ENCODE assay signal across 8 cellular contexts in the genomic region with DNA sequence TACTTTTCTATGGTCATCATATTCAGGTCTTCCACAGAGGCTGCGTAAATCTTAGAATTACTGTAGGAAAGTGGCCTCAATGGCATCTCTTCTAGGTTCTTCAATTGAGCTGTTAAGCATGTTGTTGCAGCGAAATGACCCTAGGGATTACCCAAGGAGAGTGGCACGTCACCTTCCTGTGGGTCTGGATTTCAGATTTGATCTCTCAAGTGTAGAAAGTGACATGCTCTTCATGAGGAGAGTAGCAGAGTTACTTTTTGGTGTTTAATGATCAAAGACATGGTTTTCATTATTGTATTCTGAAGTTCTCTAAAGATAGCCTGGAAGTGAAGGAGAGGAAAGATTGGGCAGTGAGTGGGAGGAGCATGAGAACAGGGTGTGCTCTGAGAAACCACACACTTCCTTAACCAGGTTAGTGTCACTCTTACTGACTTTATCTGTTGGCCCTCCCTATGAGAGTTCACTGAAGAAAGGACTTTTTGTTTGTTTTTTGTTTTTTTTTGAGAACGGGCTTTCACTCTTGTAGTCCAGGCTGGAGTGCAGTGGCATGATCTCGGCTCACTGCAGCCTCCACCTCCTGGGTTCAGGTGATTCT.
DNase-seq lines count a peak whose midpoint lies in the region; ATAC-seq, FAIRE-seq and TF ChIP-seq lines count a peak whose summit lies in the region.

No MANE protein-coding gene starts in this region.

- H3K27ac Mint-ChIP-seq in activated CD4-positive, alpha-beta T cell treated with anti-CD3 and anti-CD28 coated beads for 36 hours: peak overlapping the region; percentile 79

- H3K4me1 ChIP-seq in pancreas: peaks cover 6 to 22% (median 21%) of the 10 kb centered on the region in 3 donors
- no peaks in the 10 kb centered on the region for H3K4me1 ChIP-seq in smooth muscle cell (ENCODE audit: low read depth)

- H3K4me3 Mint-ChIP-seq in activated CD4-positive, alpha-beta T cell treated with anti-CD3 and anti-CD28 coated beads for 36 hours: no peak overlapping the region

- peaks cover 9% of the 10 kb centered on the region for H3K36me3 Mint-ChIP-seq in activated CD4-positive, alpha-beta T cell treated with anti-CD3 and anti-CD28 coated beads for 36 hours (ENCODE audit: low read depth)

- ATAC-seq in activated CD4-positive, alpha-beta T cell treated with anti-CD3 and anti-CD28 coated beads for 36 hours: peak; percentile 88
- ATAC-seq in HG02884 (IDR thresholded peaks at IDR 0.05; ENCODE audit: unreplicated experiment): peak; percentile 88
- ATAC-seq in pancreas: peak in 3 of 4 donors; percentile 59 to 69 (median 66)

- no peaks in the 10 kb centered on the region for H3K27me3 ChIP-seq in pancreas
- no peaks in the 10 kb centered on the region for H3K27me3 ChIP-seq in smooth muscle cell (ENCODE audit: low read depth)

- H3K4me2 ChIP-seq in smooth muscle cell: no peak overlapping the region

- H3K9ac ChIP-seq in smooth muscle cell (ENCODE audit: low read depth): no peak overlapping the region

- FAIRE-seq in pancreas (lab: Jason Lieb, UNC): no peak

- POLR2A ChIA-PET in activated CD4-positive, alpha-beta T cell treated with anti-CD3 and anti-CD28 coated beads for 36 hours (lab: Charles Lee): interaction anchor here (0.7 to 1.0 kb wide), 2 partner anchors 9 to 259 kb away, joined by 5 to 10 read pairs; no protein-coding TSS in a partner anchor

- H3K4me1 Mint-ChIP-seq in activated CD4-positive, alpha-beta T cell treated with anti-CD3 and anti-CD28 coated beads for 36 hours: peaks cover 40% of the 10 kb centered on the region

- H3K27ac ChIP-seq in pancreas (peak overlapping the region in 1 of 4 donors; percentile 9), smooth muscle cell (ENCODE audit: low read depth) (no peak overlapping the region)

- peaks cover 48% of the 10 kb centered on the region for H4K20me1 ChIP-seq in smooth muscle cell (ENCODE audit: low read depth)

- in situ Hi-C loops in SK-MEL-5 (cut with HindIII; ENCODE audit: low pct_unique_long_range_greater_than_20kb, low sequenced_read_pairs): no loop called here

- CTCF ChIA-PET in activated CD4-positive, alpha-beta T cell treated with anti-CD3 and anti-CD28 coated beads for 36 hours (lab: Charles Lee): interaction anchor here (0.7 to 1.7 kb wide), 4 partner anchors 10 to 238 kb away, joined by 3 to 6 read pairs (median 4); no protein-coding TSS in a partner anchor

- no peaks in the 10 kb centered on the region for H3K9me3 ChIP-seq in pancreas
- no peaks in the 10 kb centered on the region for H3K9me3 ChIP-seq in smooth muscle cell (replicated peaks; ENCODE audit: low read depth)

- H3K79me2 ChIP-seq in smooth muscle cell (ENCODE audit: low read depth): no peaks in the 10 kb centered on the region

- WGBS in pancreas, 2 donors: 73 to 74% methylated on average over 5 of the region's 5 CpGs
- 93% methylated on average over 5 of the region's 5 CpGs for WGBS in smooth muscle cell (ENCODE audit: low lambda C conversion rate)

- intact Hi-C loops in activated CD4-positive, alpha-beta T cell treated with anti-CD3 and anti-CD28 coated beads for 36 hours (cut with DNase I, micrococcal nuclease): no loop called here
- intact Hi-C loops in pancreas (cut with DNase I): no loop called here

- H3F3A ChIP-seq in smooth muscle cell (ENCODE audit: low read depth): no peaks in the 10 kb centered on the region

- H3K36me3 ChIP-seq in pancreas (no peaks in the 10 kb centered on the region), smooth muscle cell (ENCODE audit: low read depth) (peaks cover 5% of the 10 kb centered on the region)

- H3K4me3 ChIP-seq in pancreas: no peak overlapping the region
- H3K4me3 ChIP-seq in smooth muscle cell: no peak overlapping the region

- DNase-seq in activated CD4-positive, alpha-beta T cell treated with anti-CD3 and anti-CD28 coated beads for 36 hours: peak; percentile 14
- no peak for DNase-seq in activated CD4-positive, alpha-beta T cell treated with anti-CD3 and anti-CD28 coated beads for 1 hour
- DNase-seq in SK-MEL-5 (ENCODE audit: low read depth, low spot score) (peak; percentile 6), pancreas (no peak), T-helper 9 cell (no peak), smooth muscle cell (lab: John Stamatoyannopoulos, UW; ENCODE audit: unreplicated experiment) (no peak)
- DNase-seq in stimulated activated CD4-positive, alpha-beta T cell treated with anti-CD3 and anti-CD28 coated beads, Interleukin-4, amount 100 ng/mL, for 24 hours: no peak

- no peak for TF ChIP-seq CTCF in pancreas (IDR thresholded peaks at IDR 0.05)
- TF ChIP-seq CTCF in smooth muscle cell (IDR thresholded peaks at IDR 0.05; ENCODE audit: borderline replicate concordance, insufficient read depth, poor library complexity, severe bottlenecking): no peak

- H3K27me3 Mint-ChIP-seq in activated CD4-positive, alpha-beta T cell treated with anti-CD3 and anti-CD28 coated beads for 36 hours: no peaks in the 10 kb centered on the region

- no peak overlapping the region for H2AFZ ChIP-seq in smooth muscle cell (ENCODE audit: low read depth)

- no peaks in the 10 kb centered on the region for H3K9me3 Mint-ChIP-seq in activated CD4-positive, alpha-beta T cell treated with anti-CD3 and anti-CD28 coated beads for 36 hours (ENCODE audit: low read depth)

Comparison
In these comparisons a context has a peak if more than half of its experiments do, and no peak if none do; other contexts are left out.
1. DNase-seq: peak in activated CD4-positive, alpha-beta T cell treated with anti-CD3 and anti-CD28 coated beads for 36 hours (single experiment) and SK-MEL-5 (single experiment); none in activated CD4-positive, alpha-beta T cell treated with anti-CD3 and anti-CD28 coated beads for 1 hour (single experiment), pancreas (0 of 6), T-helper 9 cell (single experiment), smooth muscle cell (single experiment) and stimulated activated CD4-positive, alpha-beta T cell treated with anti-CD3 and anti-CD28 coated beads, Interleukin-4, amount 100 ng/mL, for 24 hours (single experiment).
2. Peak in every context shown above with its lines, with median percentiles within 50 percentile points of each other: ATAC-seq.